Comparison of ENCODE assay signal across 1 cellular context in the genomic region with DNA sequence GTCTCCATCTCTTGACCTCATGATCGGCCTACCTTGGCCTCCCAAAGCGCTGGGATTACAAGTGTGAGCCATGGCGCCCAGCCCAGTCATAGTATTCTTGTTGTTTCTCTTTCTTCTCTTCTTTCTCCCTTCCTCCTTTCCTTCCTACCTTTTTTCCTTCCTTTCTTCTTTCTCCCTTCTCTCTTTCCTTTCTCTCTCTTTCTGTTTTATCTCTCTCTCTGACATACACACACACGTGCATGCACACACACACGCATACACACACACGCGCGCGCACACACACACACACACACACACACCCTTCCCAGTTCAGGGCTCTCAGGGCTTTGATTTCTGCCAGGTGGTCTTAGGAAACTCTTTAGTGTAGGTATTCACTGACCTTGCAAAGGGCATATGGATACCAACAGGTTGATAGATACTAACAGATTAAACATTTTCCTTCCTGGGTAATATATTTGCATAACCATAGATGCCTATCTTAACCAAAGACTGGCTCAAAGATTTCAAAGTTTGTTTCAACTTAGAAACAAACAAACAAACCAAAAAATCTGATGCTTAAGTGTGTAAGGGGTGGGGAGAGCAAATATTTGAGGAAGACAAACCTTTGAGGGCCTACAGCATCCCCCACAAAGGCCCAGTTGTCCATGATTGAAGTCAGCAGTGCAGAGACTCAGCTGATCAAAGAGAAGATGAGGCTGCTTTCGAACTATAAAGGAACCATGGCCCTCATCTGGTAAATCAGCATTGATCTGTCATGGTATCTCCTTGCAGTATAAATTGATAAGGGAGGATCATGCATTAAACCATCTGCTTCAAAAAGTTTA.
TF ChIP-seq lines count a peak whose summit lies in the region.

No MANE protein-coding gene starts in this region.

TF ChIP-seq in HepG2, 621 proteins besides CTCF, POLR2A, EP300 and RAD21 (continued from another document and continues in another):
- no peak for TF ChIP-seq TERF1 (CRISPR knock-in tag; IDR thresholded peaks at IDR 0.05)
- TF ChIP-seq ZMYM3 (CRISPR knock-in tag; IDR thresholded peaks at IDR 0.05): 0 out of 2 replicates have a peak, but pooled peaks have one; percentile 9
- no peak for TF ChIP-seq ZNF788 (CRISPR knock-in tag; IDR thresholded peaks at IDR 0.05; ENCODE audit: borderline replicate concordance)
- TF ChIP-seq ZNF644 (CRISPR knock-in tag; IDR thresholded peaks at IDR 0.05; ENCODE audit: low read depth): peak; percentile 53; the same call in 1 of the 2 replicates
- no peak for TF ChIP-seq HCFC1 (IDR thresholded peaks at IDR 0.05; ENCODE audit: low read depth, low read length)
- peak; percentile 47; the same call in 1 of the 2 replicates for TF ChIP-seq SP5 (CRISPR knock-in tag; IDR thresholded peaks at IDR 0.05; ENCODE audit: borderline replicate concordance, low read depth)
- no peak for TF ChIP-seq SUZ12 (IDR thresholded peaks at IDR 0.05; ENCODE audit: low read depth, low read length)
- no peak for TF ChIP-seq ATRX (CRISPR knock-in tag; IDR thresholded peaks at IDR 0.05; ENCODE audit: borderline replicate concordance)
- TF ChIP-seq ZNF879 (CRISPR knock-in tag; IDR thresholded peaks at IDR 0.05): no peak
- TF ChIP-seq HDAC2 (CRISPR knock-in tag; IDR thresholded peaks at IDR 0.05): peak; percentile 88
- TF ChIP-seq SSRP1 (CRISPR knock-in tag; IDR thresholded peaks at IDR 0.05): no peak
- 0 out of 2 replicates have a peak, but pooled peaks have one; percentile 46 for TF ChIP-seq TSC22D2 (CRISPR knock-in tag; IDR thresholded peaks at IDR 0.05; ENCODE audit: borderline replicate concordance)
- TF ChIP-seq ZNF256 (CRISPR knock-in tag; conservative IDR thresholded peaks at IDR 0.05): no peak
- no peak for TF ChIP-seq RFXANK (CRISPR knock-in tag; IDR thresholded peaks at IDR 0.05)
- TF ChIP-seq NPAS2 (CRISPR knock-in tag; IDR thresholded peaks at IDR 0.05; ENCODE audit: borderline replicate concordance): no peak
- TF ChIP-seq, protein P1, sequence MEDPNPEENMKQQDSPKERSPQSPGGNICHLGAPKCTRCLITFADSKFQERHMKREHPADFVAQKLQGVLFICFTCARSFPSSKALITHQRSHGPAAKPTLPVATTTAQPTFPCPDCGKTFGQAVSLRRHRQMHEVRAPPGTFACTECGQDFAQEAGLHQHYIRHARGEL (CRISPR knock-in tag; IDR thresholded peaks at IDR 0.05): no peak
- TF ChIP-seq, protein P2, sequence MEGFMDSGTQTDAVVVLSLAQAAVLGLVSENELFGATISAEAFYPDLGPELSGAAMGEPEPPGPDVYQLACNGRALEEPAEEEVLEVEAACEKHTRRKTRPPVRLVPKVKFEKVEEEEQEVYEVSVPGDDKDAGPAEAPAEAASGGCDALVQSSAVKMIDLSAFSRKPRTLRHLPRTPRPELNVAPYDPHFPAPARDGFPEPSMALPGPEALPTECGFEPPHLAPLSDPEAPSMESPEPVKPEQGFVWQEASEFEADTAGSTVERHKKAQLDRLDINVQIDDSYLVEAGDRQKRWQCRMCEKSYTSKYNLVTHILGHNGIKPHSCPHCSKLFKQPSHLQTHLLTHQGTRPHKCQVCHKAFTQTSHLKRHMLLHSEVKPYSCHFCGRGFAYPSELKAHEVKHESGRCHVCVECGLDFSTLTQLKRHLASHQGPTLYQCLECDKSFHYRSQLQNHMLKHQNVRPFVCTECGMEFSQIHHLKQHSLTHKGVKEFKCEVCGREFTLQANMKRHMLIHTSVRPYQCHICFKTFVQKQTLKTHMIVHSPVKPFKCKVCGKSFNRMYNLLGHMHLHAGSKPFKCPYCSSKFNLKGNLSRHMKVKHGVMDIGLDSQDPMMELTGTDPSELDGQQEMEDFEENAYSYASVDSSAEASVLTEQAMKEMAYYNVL (CRISPR knock-in tag; IDR thresholded peaks at IDR 0.05; ENCODE audit: borderline replicate concordance): peak; percentile 96
- no peak for TF ChIP-seq ZNF619 (CRISPR knock-in tag; IDR thresholded peaks at IDR 0.05)
- TF ChIP-seq MYC (CRISPR knock-in tag; IDR thresholded peaks at IDR 0.05; ENCODE audit: borderline replicate concordance): no peak
- TF ChIP-seq, protein P3, sequence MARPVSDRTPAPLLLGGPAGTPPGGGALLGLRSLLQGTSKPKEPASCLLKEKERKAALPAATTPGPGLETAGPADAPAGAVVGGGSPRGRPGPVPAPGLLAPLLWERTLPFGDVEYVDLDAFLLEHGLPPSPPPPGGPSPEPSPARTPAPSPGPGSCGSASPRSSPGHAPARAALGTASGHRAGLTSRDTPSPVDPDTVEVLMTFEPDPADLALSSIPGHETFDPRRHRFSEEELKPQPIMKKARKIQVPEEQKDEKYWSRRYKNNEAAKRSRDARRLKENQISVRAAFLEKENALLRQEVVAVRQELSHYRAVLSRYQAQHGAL (CRISPR knock-in tag; IDR thresholded peaks at IDR 0.05; ENCODE audit: not compliant biosample characterization): no peak
- TF ChIP-seq ZNF121 (CRISPR knock-in tag; IDR thresholded peaks at IDR 0.05): no peak
- peak; percentile 77 for TF ChIP-seq PPARG (CRISPR knock-in tag; conservative IDR thresholded peaks at IDR 0.05)
- TF ChIP-seq KMT2B (CRISPR knock-in tag; IDR thresholded peaks at IDR 0.05): no peak
- TF ChIP-seq ZNF891 (CRISPR knock-in tag; IDR thresholded peaks at IDR 0.05): no peak
- no peak for TF ChIP-seq ZSCAN20 (CRISPR knock-in tag; IDR thresholded peaks at IDR 0.05; ENCODE audit: borderline replicate concordance)
- TF ChIP-seq, protein P4, sequence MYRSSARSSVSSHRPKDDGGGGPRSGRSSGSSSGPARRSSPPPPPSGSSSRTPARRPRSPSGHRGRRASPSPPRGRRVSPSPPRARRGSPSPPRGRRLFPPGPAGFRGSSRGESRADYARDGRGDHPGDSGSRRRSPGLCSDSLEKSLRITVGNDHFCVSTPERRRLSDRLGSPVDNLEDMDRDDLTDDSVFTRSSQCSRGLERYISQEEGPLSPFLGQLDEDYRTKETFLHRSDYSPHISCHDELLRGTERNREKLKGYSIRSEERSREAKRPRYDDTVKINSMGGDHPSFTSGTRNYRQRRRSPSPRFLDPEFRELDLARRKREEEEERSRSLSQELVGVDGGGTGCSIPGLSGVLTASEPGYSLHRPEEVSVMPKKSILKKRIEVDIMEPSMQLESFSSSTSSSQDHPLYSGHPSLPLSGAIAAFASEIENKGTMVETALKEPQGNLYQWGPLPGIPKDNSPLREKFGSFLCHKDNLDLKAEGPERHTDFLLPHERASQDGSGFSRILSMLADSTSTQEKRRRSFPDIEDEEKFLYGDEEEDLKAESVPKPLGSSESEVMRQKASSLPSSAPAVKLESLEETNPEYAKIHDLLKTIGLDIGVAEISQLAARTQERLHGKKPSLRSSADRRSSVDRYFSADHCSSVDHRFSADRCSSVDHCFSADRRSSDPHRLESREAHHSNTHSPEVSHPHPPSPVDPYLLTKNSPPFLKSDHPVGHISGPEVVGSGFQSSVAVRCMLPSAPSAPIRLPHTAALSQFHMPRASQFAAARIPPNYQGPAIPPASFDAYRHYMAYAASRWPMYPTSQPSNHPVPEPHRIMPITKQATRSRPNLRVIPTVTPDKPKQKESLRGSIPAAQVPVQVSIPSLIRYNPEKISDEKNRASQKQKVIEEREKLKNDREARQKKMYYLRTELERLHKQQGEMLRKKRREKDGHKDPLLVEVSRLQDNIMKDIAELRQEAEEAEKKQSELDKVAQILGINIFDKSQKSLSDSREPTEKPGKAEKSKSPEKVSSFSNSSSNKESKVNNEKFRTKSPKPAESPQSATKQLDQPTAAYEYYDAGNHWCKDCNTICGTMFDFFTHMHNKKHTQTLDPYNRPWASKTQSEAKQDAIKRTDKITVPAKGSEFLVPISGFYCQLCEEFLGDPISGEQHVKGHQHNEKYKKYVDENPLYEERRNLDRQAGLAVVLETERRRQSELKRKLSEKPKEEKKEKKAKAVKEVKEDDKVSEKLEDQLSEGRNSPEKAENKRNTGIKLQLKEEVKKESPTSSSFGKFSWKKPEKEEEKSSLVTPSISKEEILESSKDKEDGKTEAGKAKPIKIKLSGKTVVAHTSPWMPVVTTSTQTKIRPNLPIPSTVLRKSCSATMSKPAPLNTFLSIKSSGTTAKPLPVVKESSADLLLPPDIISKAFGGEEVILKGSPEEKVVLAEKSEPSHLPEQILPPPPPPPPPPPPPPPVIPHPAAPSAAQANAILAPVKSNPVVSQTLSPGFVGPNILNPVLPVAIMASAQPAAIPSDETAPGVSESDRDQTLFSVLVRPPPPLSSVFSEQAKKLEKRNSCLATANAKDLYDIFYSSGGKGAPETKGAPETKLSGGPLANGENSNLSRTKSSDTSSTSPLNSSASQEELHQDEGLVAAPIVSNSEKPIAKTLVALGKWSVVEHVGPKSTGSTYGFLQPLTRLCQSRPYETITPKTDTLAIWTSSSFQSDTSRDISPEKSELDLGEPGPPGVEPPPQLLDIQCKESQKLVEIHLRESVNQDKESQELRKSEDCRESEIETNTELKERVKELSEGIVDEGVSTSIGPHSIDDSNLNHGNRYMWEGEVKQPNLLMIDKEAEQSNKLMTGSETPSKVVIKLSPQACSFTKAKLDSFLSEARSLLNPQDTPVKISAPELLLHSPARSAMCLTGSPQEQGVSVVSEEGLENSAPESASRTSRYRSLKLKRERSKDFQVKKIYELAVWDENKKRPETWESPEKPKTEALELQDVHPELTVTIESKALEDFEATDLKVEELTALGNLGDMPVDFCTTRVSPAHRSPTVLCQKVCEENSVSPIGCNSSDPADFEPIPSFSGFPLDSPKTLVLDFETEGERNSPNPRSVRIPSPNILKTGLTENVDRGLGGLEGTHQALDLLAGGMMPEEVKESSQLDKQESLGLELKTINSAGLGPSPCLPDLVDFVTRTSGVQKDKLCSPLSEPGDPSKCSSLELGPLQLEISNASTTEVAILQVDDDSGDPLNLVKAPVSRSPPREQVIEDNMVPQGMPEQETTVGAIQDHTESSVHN (CRISPR knock-in tag; IDR thresholded peaks at IDR 0.05): no peak
- TF ChIP-seq MIER3 (CRISPR knock-in tag; IDR thresholded peaks at IDR 0.05; ENCODE audit: borderline replicate concordance): 0 out of 2 replicates have a peak, but pooled peaks have one; percentile 23
- no peak for TF ChIP-seq AKAP8 (CRISPR knock-in tag; IDR thresholded peaks at IDR 0.05)
- 0 out of 2 replicates have a peak, but pooled peaks have one; percentile 49 for TF ChIP-seq ZNF512B (CRISPR knock-in tag; IDR thresholded peaks at IDR 0.05; ENCODE audit: borderline replicate concordance)
- TF ChIP-seq ASH2L (IDR thresholded peaks at IDR 0.05; ENCODE audit: insufficient read length, low read depth, low read length): peak; percentile 41
- no peak for TF ChIP-seq SMYD3 (CRISPR knock-in tag; IDR thresholded peaks at IDR 0.05)
- TF ChIP-seq ATM (IDR thresholded peaks at IDR 0.05; ENCODE audit: borderline replicate concordance): no peak
- TF ChIP-seq, protein P5, sequence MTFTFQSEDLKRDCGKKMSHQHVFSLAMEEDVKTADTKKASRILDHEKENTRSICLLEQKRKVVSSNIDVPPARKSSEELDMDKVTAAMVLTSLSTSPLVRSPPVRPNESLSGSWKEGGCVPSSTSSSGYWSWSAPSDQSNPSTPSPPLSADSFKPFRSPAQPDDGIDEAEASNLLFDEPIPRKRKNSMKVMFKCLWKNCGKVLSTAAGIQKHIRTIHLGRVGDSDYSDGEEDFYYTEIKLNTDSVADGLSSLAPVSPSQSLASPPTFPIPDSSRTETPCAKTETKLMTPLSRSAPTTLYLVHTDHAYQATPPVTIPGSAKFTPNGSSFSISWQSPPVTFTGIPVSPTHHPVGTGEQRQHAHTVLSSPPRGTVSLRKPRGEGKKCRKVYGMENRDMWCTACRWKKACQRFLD (CRISPR knock-in tag; IDR thresholded peaks at IDR 0.05; ENCODE audit: borderline replicate concordance): no peak
- TF ChIP-seq ZNF343 (CRISPR knock-in tag; IDR thresholded peaks at IDR 0.05): no peak
- no peak for TF ChIP-seq ZNF713 (CRISPR knock-in tag; IDR thresholded peaks at IDR 0.05)
- TF ChIP-seq ZKSCAN8 (CRISPR knock-in tag; IDR thresholded peaks at IDR 0.05; ENCODE audit: borderline replicate concordance): 0 out of 2 replicates have a peak, but pooled peaks have one; percentile 28
- TF ChIP-seq ZNF264 (CRISPR knock-in tag; IDR thresholded peaks at IDR 0.05): no peak
- no peak for TF ChIP-seq ZFP62 (CRISPR knock-in tag; IDR thresholded peaks at IDR 0.05)
- no peak for TF ChIP-seq SP2 (CRISPR knock-in tag; IDR thresholded peaks at IDR 0.05)
